2 cellular contexts compared by ENCODE assay signal in the genomic region with DNA sequence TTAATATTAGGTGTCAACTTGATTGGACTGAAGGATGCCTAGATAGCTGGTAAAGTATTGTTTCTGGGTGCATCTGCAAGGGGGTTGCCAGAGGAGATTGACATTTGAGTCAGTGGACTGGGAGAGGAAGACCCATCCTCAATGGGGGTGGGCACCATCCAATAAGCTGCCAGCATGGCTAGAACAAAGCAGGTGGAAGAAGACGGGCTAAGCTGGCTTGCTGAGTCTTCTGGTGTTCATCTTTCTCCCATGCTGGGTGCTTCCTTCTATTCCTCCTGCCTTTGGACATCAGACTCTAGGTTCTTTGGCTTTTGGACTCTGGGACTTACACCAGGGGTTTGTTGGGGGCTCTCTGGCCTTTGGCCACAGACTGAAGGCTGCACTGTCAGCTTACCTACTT.
A peak's percentile ranks its signal among the peaks of the same experiment; 100 is the strongest.
TF ChIP-seq lines count a peak whose summit lies in the region.

No MANE protein-coding gene starts in this region.

TF ChIP-seq in HepG2, 621 proteins besides CTCF, POLR2A, EP300 and RAD21 (continued from another document):
- TF ChIP-seq ZNF558 (CRISPR knock-in tag; IDR thresholded peaks at IDR 0.05; ENCODE audit: borderline replicate concordance), result no peak
- TF ChIP-seq, protein P1, sequence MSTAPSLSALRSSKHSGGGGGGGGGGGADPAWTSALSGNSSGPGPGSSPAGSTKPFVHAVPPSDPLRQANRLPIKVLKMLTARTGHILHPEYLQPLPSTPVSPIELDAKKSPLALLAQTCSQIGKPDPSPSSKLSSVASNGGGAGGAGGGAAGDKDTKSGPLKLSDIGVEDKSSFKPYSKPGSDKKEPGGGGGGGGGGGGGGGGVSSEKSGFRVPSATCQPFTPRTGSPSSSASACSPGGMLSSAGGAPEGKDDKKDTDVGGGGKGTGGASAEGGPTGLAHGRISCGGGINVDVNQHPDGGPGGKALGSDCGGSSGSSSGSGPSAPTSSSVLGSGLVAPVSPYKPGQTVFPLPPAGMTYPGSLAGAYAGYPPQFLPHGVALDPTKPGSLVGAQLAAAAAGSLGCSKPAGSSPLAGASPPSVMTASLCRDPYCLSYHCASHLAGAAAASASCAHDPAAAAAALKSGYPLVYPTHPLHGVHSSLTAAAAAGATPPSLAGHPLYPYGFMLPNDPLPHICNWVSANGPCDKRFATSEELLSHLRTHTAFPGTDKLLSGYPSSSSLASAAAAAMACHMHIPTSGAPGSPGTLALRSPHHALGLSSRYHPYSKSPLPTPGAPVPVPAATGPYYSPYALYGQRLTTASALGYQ (CRISPR knock-in tag; IDR thresholded peaks at IDR 0.05), result no peak
- TF ChIP-seq, protein P2, sequence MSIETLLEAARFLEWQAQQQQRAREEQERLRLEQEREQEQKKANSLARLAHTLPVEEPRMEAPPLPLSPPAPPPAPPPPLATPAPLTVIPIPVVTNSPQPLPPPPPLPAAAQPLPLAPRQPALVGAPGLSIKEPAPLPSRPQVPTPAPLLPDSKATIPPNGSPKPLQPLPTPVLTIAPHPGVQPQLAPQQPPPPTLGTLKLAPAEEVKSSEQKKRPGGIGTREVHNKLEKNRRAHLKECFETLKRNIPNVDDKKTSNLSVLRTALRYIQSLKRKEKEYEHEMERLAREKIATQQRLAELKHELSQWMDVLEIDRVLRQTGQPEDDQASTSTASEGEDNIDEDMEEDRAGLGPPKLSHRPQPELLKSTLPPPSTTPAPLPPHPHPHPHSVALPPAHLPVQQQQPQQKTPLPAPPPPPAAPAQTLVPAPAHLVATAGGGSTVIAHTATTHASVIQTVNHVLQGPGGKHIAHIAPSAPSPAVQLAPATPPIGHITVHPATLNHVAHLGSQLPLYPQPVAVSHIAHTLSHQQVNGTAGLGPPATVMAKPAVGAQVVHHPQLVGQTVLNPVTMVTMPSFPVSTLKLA (IDR thresholded peaks at IDR 0.05), result no peak
- no peak for TF ChIP-seq HMG20B (CRISPR knock-in tag; conservative IDR thresholded peaks at IDR 0.05)
- TF ChIP-seq HOXD1 (CRISPR knock-in tag; IDR thresholded peaks at IDR 0.05), result no peak
- TF ChIP-seq MLX (CRISPR knock-in tag; IDR thresholded peaks at IDR 0.05), result no peak
- TF ChIP-seq RERE (CRISPR knock-in tag; IDR thresholded peaks at IDR 0.05; ENCODE audit: low read depth), result no peak
- no peak for TF ChIP-seq ZNF563 (CRISPR knock-in tag; IDR thresholded peaks at IDR 0.05)
- TF ChIP-seq ZBTB3 (CRISPR knock-in tag; IDR thresholded peaks at IDR 0.05; ENCODE audit: borderline replicate concordance, low read depth), result no peak
- TF ChIP-seq RBM22 (optimal IDR thresholded peaks at IDR 0.05; ENCODE audit: low read length), result peak; percentile 26
- TF ChIP-seq POLR2G (IDR thresholded peaks at IDR 0.05; ENCODE audit: low read depth, low read length), result 0 out of 2 replicates have a peak, but pooled peaks have one; percentile 19
- TF ChIP-seq SYNCRIP (IDR thresholded peaks at IDR 0.05; ENCODE audit: insufficient read depth, low read depth, low read length), result no peak
TF ChIP-seq in HepG2: peak in this region for 2.

TF ChIP-seq in GM12891, 5 proteins besides CTCF, POLR2A, EP300 and RAD21 (continued from another document):
- no peak for TF ChIP-seq TAF1 (IDR thresholded peaks at IDR 0.05; ENCODE audit: low read depth, low read length)
- no peak; the same call in 1 of the 2 replicates for TF ChIP-seq POLR2AphosphoS5 (IDR thresholded peaks at IDR 0.05; ENCODE audit: low read depth, low read length)
TF ChIP-seq in GM12891: peak in this region for 0.
